Comparison of ENCODE assay signal across 9 cellular contexts in the genomic region with DNA sequence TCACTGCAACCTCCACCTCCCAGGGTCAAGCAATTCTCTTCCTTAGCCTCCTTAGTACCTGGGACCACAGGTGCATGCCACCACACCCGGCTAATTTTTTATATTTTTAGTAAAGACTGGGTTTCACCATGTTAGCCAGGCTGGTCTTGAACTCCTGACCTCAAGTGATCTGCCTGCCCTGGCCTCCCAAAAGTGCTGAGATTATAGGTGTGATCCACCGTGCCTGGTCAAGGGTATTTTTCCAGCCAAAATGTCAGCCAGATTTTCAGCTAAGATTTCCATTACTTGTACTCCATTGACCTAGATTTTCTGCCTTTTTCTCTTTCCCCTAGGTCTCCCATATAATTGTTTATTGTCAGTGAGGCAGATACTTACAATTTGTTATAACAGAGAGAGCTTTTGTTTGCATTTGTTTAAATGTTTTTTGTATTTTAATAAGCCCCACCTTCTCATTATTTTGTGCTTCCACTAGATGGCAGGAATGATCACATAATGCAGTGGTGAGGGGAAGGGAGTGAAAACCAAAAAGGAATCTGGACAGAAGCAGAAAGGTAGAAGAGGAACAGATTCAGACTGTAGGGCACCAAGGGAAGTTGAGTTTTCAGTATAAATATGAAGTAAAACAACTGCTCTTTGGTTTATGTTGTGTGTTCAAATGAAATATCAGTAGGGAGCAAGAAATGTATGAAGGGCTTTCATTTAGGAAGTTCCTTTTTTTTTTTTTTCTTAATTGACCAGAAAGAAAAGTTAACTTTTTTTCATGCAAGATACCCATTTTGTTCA. TPM values are rescaled to one million over a fixed set of nuclear protein-coding genes. Genes with fewer than 3 reads are reported as not detected.
DNase-seq lines count a peak whose midpoint lies in the region; ATAC-seq and TF ChIP-seq lines count a peak whose summit lies in the region.
"Had no signal": no experiment of that assay in that cellular context is flagged by ENCODE, and none has a peak within 500 bp of the region (broad histone marks: within the 10 kb centered on the region; RNA-seq: fewer than 3 reads in every experiment).

No MANE protein-coding gene starts in this region.

- TF ChIP-seq CTCF in OCI-LY3 (IDR thresholded peaks at IDR 0.05; ENCODE audit: low read depth, low read length) (peak; percentile 62), lung (IDR thresholded peaks at IDR 0.05; ENCODE audit: control extremely low read depth, extremely low read depth) (peak; percentile 42)

- no peak overlapping the region for H3K9ac ChIP-seq in OCI-LY3 (ENCODE audit: low read length)

- H3K27me3 ChIP-seq in OCI-LY3 (ENCODE audit: low read depth, low read length) = no peaks in the 10 kb centered on the region
- H3K27me3 ChIP-seq in lung (ENCODE audit: control insufficient read depth, insufficient read depth) = no peaks in the 10 kb centered on the region
- no peaks in the 10 kb centered on the region for H3K27me3 ChIP-seq in aorta (ENCODE audit: control insufficient read depth in 1 of 2, insufficient read depth in 2 of 2, low read length in 1 of 2)

- H3K4me1 Mint-ChIP-seq in dendritic cell treated with granulocyte-macrophage colony-stimulating factor and Interleukin-4, amounts not matched to agents 40 ng/mL and 50 ng/mL, for 4 days (ENCODE audit: low read depth) = peaks cover 11% of the 10 kb centered on the region

- H3K4me1 ChIP-seq in OCI-LY3 (ENCODE audit: low read length) (no peaks in the 10 kb centered on the region), lung (ENCODE audit: control insufficient read depth in 2 of 2, insufficient read depth in 2 of 2, low read length in 2 of 2) (no peaks in the 10 kb centered on the region), aorta (ENCODE audit: control insufficient read depth in 1 of 2, insufficient read depth in 2 of 2, low read length in 2 of 2) (no peaks in the 10 kb centered on the region)

- peak; percentile 48 for DNase-seq in DMS153 treated with DMSO at 0.1 percent for 48 hours (lab: John Stamatoyannopoulos, UW; ENCODE audit: unreplicated experiment)
- no peak for DNase-seq in DMS153 (lab: John Stamatoyannopoulos, UW)
- no peak for DNase-seq in lung (ENCODE audit: low spot score)
- no peak for DNase-seq in effector CD4-positive, alpha-beta T cell
- no peak for DNase-seq in aorta
- DNase-seq: activated T-cell treated with anti-CD3 and anti-CD28 coated beads, Interleukin-2, amount 50 U/mL, for 4 hours had no signal

- H3K27ac ChIP-seq in OCI-LY3 (ENCODE audit: low read length) (no peak overlapping the region), lung (ENCODE audit: low read depth in 1 of 2, low read length in 1 of 2) (no peak overlapping the region), aorta (ENCODE audit: low read depth in 1 of 2, low read length in 2 of 2) (no peak overlapping the region)

- 86 to 87% methylated on average over 2 of the region's 2 CpGs for WGBS in lung, 2 donors
- 55 to 60% methylated on average over 2 of the region's 2 CpGs for WGBS in aorta, 2 donors

- H3K9me3 Mint-ChIP-seq in dendritic cell treated with granulocyte-macrophage colony-stimulating factor and Interleukin-4, amounts not matched to agents 40 ng/mL and 50 ng/mL, for 4 days = no peaks in the 10 kb centered on the region
- H3K9me3 Mint-ChIP-seq: activated T-cell treated with anti-CD3 and anti-CD28 coated beads, Interleukin-2, amount 50 U/mL, for 4 hours had no signal

- no peak overlapping the region for H3K4me3 Mint-ChIP-seq in dendritic cell treated with granulocyte-macrophage colony-stimulating factor and Interleukin-4, amounts not matched to agents 40 ng/mL and 50 ng/mL, for 4 days
- H3K4me3 Mint-ChIP-seq: activated T-cell treated with anti-CD3 and anti-CD28 coated beads, Interleukin-2, amount 50 U/mL, for 4 hours had no signal

- H3K4me3 ChIP-seq in OCI-LY3 (ENCODE audit: low read length) = no peak overlapping the region
- H3K4me3 ChIP-seq in lung = no peak overlapping the region
- H3K4me3 ChIP-seq in aorta (ENCODE audit: low read length in 2 of 2) = no peak overlapping the region

- peak overlapping the region; percentile 40 for H3K27ac Mint-ChIP-seq in dendritic cell treated with granulocyte-macrophage colony-stimulating factor and Interleukin-4, amounts not matched to agents 40 ng/mL and 50 ng/mL, for 4 days

- H3K9me3 ChIP-seq in OCI-LY3 (ENCODE audit: insufficient read depth, low read length) (no peaks in the 10 kb centered on the region), lung (ENCODE audit: control insufficient read depth in 2 of 2, insufficient read depth in 1 of 2, low read length in 1 of 2) (no peaks in the 10 kb centered on the region), aorta (ENCODE audit: control insufficient read depth, low read length) (no peaks in the 10 kb centered on the region)

- H3K79me2 ChIP-seq in OCI-LY3 (ENCODE audit: low read length) = 0 out of 2 replicates have a peak, but pooled peaks cover 4% of the 10 kb centered on the region

- peaks cover 86% of the 10 kb centered on the region for H3K36me3 Mint-ChIP-seq in dendritic cell treated with granulocyte-macrophage colony-stimulating factor and Interleukin-4, amounts not matched to agents 40 ng/mL and 50 ng/mL, for 4 days (ENCODE audit: low read depth)

- peak; percentile 40 for ATAC-seq in HG02610 (IDR thresholded peaks at IDR 0.05; ENCODE audit: unreplicated experiment)
- peak; percentile 55 for ATAC-seq in lung (ENCODE audit: insufficient read depth, low FRiP score)
- no peak for ATAC-seq in aorta (ENCODE audit: low FRiP score)

- intact Hi-C loops in dendritic cell treated with granulocyte-macrophage colony-stimulating factor and Interleukin-4, amounts not matched to agents 40 ng/mL and 50 ng/mL, for 4 days (cut with micrococcal nuclease) = loop anchor here (1.0 kb wide), 1 partner anchor 199 kb away; no protein-coding TSS in a partner anchor
- intact Hi-C loops in aorta (cut with DNase I) = loop anchor here (2.0 kb wide), 1 partner anchor 199 kb away; no protein-coding TSS in a partner anchor

- no peak overlapping the region for H2AFZ ChIP-seq in OCI-LY3 (ENCODE audit: low read depth, low read length)

- H4K20me1 ChIP-seq in OCI-LY3 (ENCODE audit: insufficient read depth, low read length) = no peaks in the 10 kb centered on the region

- H3K36me3 ChIP-seq in OCI-LY3 (replicated peaks; ENCODE audit: low read depth, low read length) (peaks cover 41% of the 10 kb centered on the region), lung (ENCODE audit: control insufficient read depth in 2 of 2, insufficient read depth in 2 of 2, low read length in 2 of 2) (peaks cover 14 to 31% of the 10 kb centered on the region in 2 donors), aorta (ENCODE audit: control insufficient read depth in 1 of 2, insufficient read depth in 2 of 2, low read length in 1 of 2) (peaks cover 2 to 5% of the 10 kb centered on the region in 2 donors)

- H3K4me2 ChIP-seq in OCI-LY3 (ENCODE audit: low read length) = no peak overlapping the region

- no peaks in the 10 kb centered on the region for H3K27me3 Mint-ChIP-seq in dendritic cell treated with granulocyte-macrophage colony-stimulating factor and Interleukin-4, amounts not matched to agents 40 ng/mL and 50 ng/mL, for 4 days

RNA-seq across cellular contexts. Expression of a gene that starts 29.7 kb away (rescaled TPM):
- total RNA-seq in lung (10 to 100 TPM; 15.5 to 22.5 TPM), aorta (10 to 100 TPM; 17.2 to 21.9 TPM)
- polyA plus RNA-seq in lung (10 to 100 TPM; 23.0 to 30.6 TPM), aorta (10 to 100 TPM; 14.9 to 16.6 TPM)

RNA-seq across cellular contexts. Expression of a gene that starts 53.0 kb away (rescaled TPM):
- total RNA-seq in lung (10 to 100 TPM; 28.0 to 58.3 TPM), aorta (10 to 100 TPM; 43.0 to 46.6 TPM)
- polyA plus RNA-seq in lung (10 to 100 TPM; 60.7 to 81.1 TPM), aorta (10 to 100 TPM; 38.5 to 76.9 TPM)
